In the genomic region with DNA sequence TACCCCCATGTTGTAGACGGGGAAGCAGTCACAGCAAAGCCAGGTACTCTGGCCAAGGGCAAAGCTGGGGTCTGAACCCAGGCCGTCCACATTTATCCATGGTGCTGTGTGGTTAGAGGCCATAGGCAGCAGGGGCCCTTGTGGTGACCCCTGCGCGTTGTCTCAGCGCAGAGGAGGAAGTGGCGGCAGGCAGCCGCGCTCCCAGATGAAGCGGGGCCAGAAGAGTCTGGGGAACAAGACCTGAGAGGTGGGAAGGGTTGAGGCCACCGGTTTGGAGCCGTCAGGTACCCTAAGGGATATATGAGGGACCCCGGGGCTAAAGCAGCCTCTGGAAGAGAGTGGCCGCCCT, we compare ENCODE assay signal across 8 cellular contexts. TPM values are rescaled to one million over a fixed set of nuclear protein-coding genes. Genes with fewer than 3 reads are reported as not detected.
A peak's percentile ranks its signal among the peaks of the same experiment; 100 is the strongest.
DNase-seq lines count a peak whose midpoint lies in the region; ATAC-seq and TF ChIP-seq lines count a peak whose summit lies in the region.

No MANE protein-coding gene starts in this region.

- H3K4me3 ChIP-seq in SK-N-SH (ENCODE audit: low read depth in 2 of 2, low read length in 1 of 2) (peak overlapping the region; percentile 65 to 70; a peak in 3 of 4 replicates), mesodermal cell (ENCODE audit: extremely low read depth, insufficient read depth, low read length, poor library complexity, severe bottlenecking) (peak overlapping the region; percentile 72), aorta (ENCODE audit: low read length in 2 of 2) (peak overlapping the region; percentile 74 to 80)

- DNase-seq in GM19238 (ENCODE audit: insufficient read length, low spot score) (peak; percentile 32), SK-N-SH (peak; percentile 65), dermis blood vessel endothelial cell (peak; percentile 15), aorta (peak; percentile 68 to 78), putamen (ENCODE audit: low spot score) (no peak)

- peak overlapping the region; percentile 81 for H3K4me2 ChIP-seq in SK-N-SH

- POLR2A ChIA-PET in SK-N-SH (lab: Yijun Ruan, JAX): no interaction called here

- no peaks in the 10 kb centered on the region for H3K9me3 ChIP-seq in SK-N-SH
- no peaks in the 10 kb centered on the region for H3K9me3 ChIP-seq in mesodermal cell (ENCODE audit: control insufficient read depth, low read length)
- H3K9me3 ChIP-seq in aorta (ENCODE audit: control insufficient read depth, low read length): no peaks in the 10 kb centered on the region

- 43% methylated on average over 9 of the region's 13 CpGs for WGBS in SK-N-SH (ENCODE audit: low lambda C conversion rate)
- whole genome bisulfite sequencing in mesodermal cell (ENCODE audit: insufficient coverage in 2 of 2), 2 experiments: 19 to 23% methylated on average over 11 to 12 of the region's 13 CpGs
- 24 to 25% methylated on average over 13 of the region's 13 CpGs for WGBS in aorta, 2 donors

- ATAC-seq in HG03139 (IDR thresholded peaks at IDR 0.05; ENCODE audit: unreplicated experiment): peak; percentile 49
- ATAC-seq in aorta (ENCODE audit: low FRiP score): peak; percentile 76

- TF ChIP-seq CTCF in C4-2B (conservative IDR thresholded peaks at IDR 0.05) (no peak), SK-N-SH (IDR thresholded peaks at IDR 0.05) (no peak)

- H3K27ac ChIP-seq in C4-2B: peak overlapping the region; percentile 63; the same call in 1 of the 2 replicates
- no peak overlapping the region; a peak in 1 of 4 replicates for H3K27ac ChIP-seq in SK-N-SH (ENCODE audit: low read depth in 2 of 2, low read length in 1 of 2)
- H3K27ac ChIP-seq in mesodermal cell (ENCODE audit: low read depth, low read length, severe bottlenecking): no peak overlapping the region
- peak overlapping the region in 1 of 2 donors; percentile 4 for H3K27ac ChIP-seq in aorta (ENCODE audit: low read depth in 1 of 2, low read length in 2 of 2)

- H3K4me1 ChIP-seq in SK-N-SH (ENCODE audit: control insufficient read depth in 1 of 2, insufficient read depth in 2 of 2, low read depth in 1 of 2, low read length in 1 of 2) (peaks cover 0 to 5% of the 10 kb centered on the region in 2 experiments; a peak in 1 of 4 replicates), mesodermal cell (ENCODE audit: control insufficient read depth, insufficient read depth, low read length, poor library complexity, severe bottlenecking) (peaks cover 8% of the 10 kb centered on the region), aorta (ENCODE audit: control insufficient read depth in 1 of 2, insufficient read depth in 2 of 2, low read length in 2 of 2) (peaks cover 0 to 2% of the 10 kb centered on the region in 2 donors)

- H3K79me2 ChIP-seq in SK-N-SH (ENCODE audit: insufficient read depth): no peaks in the 10 kb centered on the region

- no peak for TF ChIP-seq EP300 in SK-N-SH (IDR thresholded peaks at IDR 0.05; ENCODE audit: borderline replicate concordance in 1 of 2, low read depth in 1 of 2, low read length in 1 of 2)

- H3F3A ChIP-seq in SK-N-SH (replicated peaks; ENCODE audit: insufficient read depth): no peaks in the 10 kb centered on the region

- no peaks in the 10 kb centered on the region for H3K36me3 ChIP-seq in SK-N-SH (replicated peaks in 1 of 2; ENCODE audit: control insufficient read depth in 1 of 2, insufficient read depth in 2 of 2, low read length in 1 of 2)
- H3K36me3 ChIP-seq in mesodermal cell (ENCODE audit: control insufficient read depth, insufficient read depth, low read length): no peaks in the 10 kb centered on the region
- peaks cover 0 to 2% of the 10 kb centered on the region in 2 donors for H3K36me3 ChIP-seq in aorta (ENCODE audit: control insufficient read depth in 1 of 2, insufficient read depth in 2 of 2, low read length in 1 of 2)

- H3K27me3 ChIP-seq in SK-N-SH (ENCODE audit: insufficient read depth) (peaks cover 6% of the 10 kb centered on the region; the same call in 1 of the 2 replicates), aorta (ENCODE audit: control insufficient read depth in 1 of 2, insufficient read depth in 2 of 2, low read length in 1 of 2) (no peaks in the 10 kb centered on the region)

- no peak for TF ChIP-seq RAD21 in SK-N-SH (IDR thresholded peaks at IDR 0.05; ENCODE audit: low read length)

- H3K9ac ChIP-seq in SK-N-SH: peak overlapping the region; percentile 53; the same call in 1 of the 2 replicates

- CTCF ChIA-PET in SK-N-SH (lab: Yijun Ruan, JAX): interaction anchor here (1.6 kb wide), 1 partner anchor 10 kb away, joined by 7 read pairs; no protein-coding TSS in a partner anchor

- no peaks in the 10 kb centered on the region for H4K20me1 ChIP-seq in SK-N-SH (ENCODE audit: insufficient read depth)

- H2AFZ ChIP-seq in SK-N-SH (ENCODE audit: low read depth): peak overlapping the region; percentile 88; the same call in 1 of the 2 replicates

- intact Hi-C loops in aorta (cut with DNase I): no loop called here

- no peaks in the 10 kb centered on the region for H3K9me2 ChIP-seq in SK-N-SH

TF ChIP-seq in SK-N-SH, 30 proteins besides CTCF, POLR2A, EP300 and RAD21:
- TF ChIP-seq ELF1 (IDR thresholded peaks at IDR 0.05) (no peak), TAF1 (IDR thresholded peaks at IDR 0.05; ENCODE audit: borderline replicate concordance, low read depth, low read length) (no peak)
- TF ChIP-seq, protein P1, sequence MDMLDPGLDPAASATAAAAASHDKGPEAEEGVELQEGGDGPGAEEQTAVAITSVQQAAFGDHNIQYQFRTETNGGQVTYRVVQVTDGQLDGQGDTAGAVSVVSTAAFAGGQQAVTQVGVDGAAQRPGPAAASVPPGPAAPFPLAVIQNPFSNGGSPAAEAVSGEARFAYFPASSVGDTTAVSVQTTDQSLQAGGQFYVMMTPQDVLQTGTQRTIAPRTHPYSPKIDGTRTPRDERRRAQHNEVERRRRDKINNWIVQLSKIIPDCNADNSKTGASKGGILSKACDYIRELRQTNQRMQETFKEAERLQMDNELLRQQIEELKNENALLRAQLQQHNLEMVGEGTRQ (IDR thresholded peaks at IDR 0.05; ENCODE audit: borderline replicate concordance, low read depth, low read length): no peak

RNA-seq across cellular contexts. Expression of a gene that starts 0.8 kb away (rescaled TPM):
- polyA plus RNA-seq in SK-N-SH (2012; rRNA removed): 0.41 and 0.76 TPM in 2 replicates
- polyA plus RNA-seq in SK-N-SH (2012; cell fraction: cytosol; rRNA removed): 0.64 and 0.73 TPM in 2 replicates
- 1.3 TPM in 2 replicates for polyA plus RNA-seq in SK-N-SH (2012; cell fraction: nucleus; rRNA removed)
- 0.51 and 0.79 TPM in 2 replicates for total RNA-seq in dermis blood vessel endothelial cell
- polyA plus RNA-seq in mesodermal cell (2013, experiment 1 of 2): 1.9 TPM
- 2.1 TPM for polyA plus RNA-seq in mesodermal cell (2013, experiment 2 of 2)
- 1 to 10 TPM; 1.9 to 4.4 TPM for total RNA-seq in aorta
- polyA plus RNA-seq in aorta: 1 to 10 TPM; 2.6 to 4.2 TPM

RNA-seq across cellular contexts. Expression of a gene that starts 32.1 kb away (rescaled TPM):
- polyA plus RNA-seq in SK-N-SH (2012; rRNA removed) (6.9 and 10.0 TPM in 2 replicates), aorta (10 to 100 TPM; 13.6 to 14.5 TPM)
- polyA plus RNA-seq in SK-N-SH (2012; cell fraction: cytosol; rRNA removed): 10.5 and 11.7 TPM in 2 replicates
- polyA plus RNA-seq in SK-N-SH (2012; cell fraction: nucleus; rRNA removed): 6.6 and 13.3 TPM in 2 replicates
- total RNA-seq in dermis blood vessel endothelial cell (37.9 and 50.7 TPM in 2 replicates), aorta (10 to 100 TPM; 44.3 to 52.5 TPM)
- 40.7 TPM for polyA plus RNA-seq in mesodermal cell (2013, experiment 1 of 2)
- polyA plus RNA-seq in mesodermal cell (2013, experiment 2 of 2): 45.6 TPM
